25 cellular contexts compared by ENCODE assay signal in the genomic region with DNA sequence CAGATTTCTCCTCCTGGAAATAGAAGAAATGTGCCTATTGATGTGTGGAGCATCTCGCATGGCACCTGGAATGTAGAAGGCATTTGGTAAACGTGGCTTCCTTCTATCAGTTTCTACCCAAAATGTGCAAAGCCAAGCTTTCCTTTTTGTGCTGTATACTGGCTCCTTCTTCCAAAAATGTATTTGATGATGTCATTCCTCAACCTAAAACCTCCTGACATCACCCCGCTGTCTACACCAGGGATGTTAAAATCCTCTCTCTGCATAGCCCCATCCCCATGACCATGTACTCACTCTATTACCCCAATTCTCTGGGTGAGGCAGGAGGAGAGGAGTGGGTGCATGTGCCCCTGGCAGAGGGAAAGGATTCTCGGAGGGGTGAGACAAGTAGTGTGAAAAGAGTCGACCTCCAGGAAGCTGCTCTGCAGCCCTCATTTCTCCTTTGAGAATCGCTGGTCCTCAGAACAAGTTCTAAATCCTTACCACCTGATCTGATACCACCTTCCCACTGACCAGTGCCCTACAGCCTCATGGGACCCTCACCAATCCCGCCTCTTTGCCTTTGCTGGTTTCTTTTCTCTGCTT. TPM values are rescaled to one million over a fixed set of nuclear protein-coding genes. Genes with fewer than 3 reads are reported as not detected.
DNase-seq lines count a peak whose midpoint lies in the region; ATAC-seq, FAIRE-seq and TF ChIP-seq lines count a peak whose summit lies in the region.
"Had no signal": no experiment of that assay in that cellular context is flagged by ENCODE, and none has a peak within 500 bp of the region (broad histone marks: within the 10 kb centered on the region; RNA-seq: fewer than 3 reads in every experiment).

No MANE protein-coding gene starts in this region.

- H3K27me3 Mint-ChIP-seq in endodermal cell (ENCODE audit: insufficient read depth) (peaks cover 24% of the 10 kb centered on the region), osteocyte (ENCODE audit: unreplicated experiment) (peaks cover 28% of the 10 kb centered on the region), Calu3 (ENCODE audit: unreplicated experiment) (peaks cover 81% of the 10 kb centered on the region)

- H3K27ac ChIP-seq in HepG2 (ENCODE audit: extremely low read length, insufficient read depth, low read length) (no peak overlapping the region), right lobe of liver (no peak overlapping the region), endodermal cell (ENCODE audit: low read depth, low read length) (no peak overlapping the region)
- H3K27ac ChIP-seq: A549; BLaER1 treated with 17β-estradiol and CSF1 and Interleukin-3, amounts not matched to agents 10 nM and 100 nM; GM23248 had no signal

- intact Hi-C loops in HepG2 (cut with micrococcal nuclease; ENCODE audit: unreplicated experiment) (no loop called here), right lobe of liver (cut with DNase I) (no loop called here), Calu3 (cut with micrococcal nuclease; ENCODE audit: unreplicated experiment) (no loop called here)

- in situ Hi-C loops in HepG2 (cut with HindIII; ENCODE audit: extremely low pct_ligation_motif_present, low pct_unique_long_range_greater_than_20kb), result loop anchor here (25.0 kb wide), 1 partner anchor 347 kb away; no protein-coding TSS in a partner anchor

- no peak overlapping the region for H3K27ac Mint-ChIP-seq in endodermal cell
- H3K27ac Mint-ChIP-seq in osteocyte (ENCODE audit: unreplicated experiment), result no peak overlapping the region
- no peak overlapping the region for H3K27ac Mint-ChIP-seq in Calu3 (ENCODE audit: unreplicated experiment)
- H3K27ac Mint-ChIP-seq: CD4-positive, alpha-beta T cell; CD8-positive, alpha-beta memory T cell had no signal

- H4K20me1 ChIP-seq in HepG2 (ENCODE audit: insufficient read depth, low read length), result no peaks in the 10 kb centered on the region; the same call in 1 of the 2 replicates
- H4K20me1 ChIP-seq: BLaER1 treated with 17β-estradiol and CSF1 and Interleukin-3, amounts not matched to agents 10 nM and 100 nM had no signal

- H3K36me3 ChIP-seq in HepG2 (replicated peaks in 1 of 2; ENCODE audit: control insufficient read depth in 1 of 2, insufficient read depth in 2 of 2, low read length in 2 of 2), result no peaks in the 10 kb centered on the region
- no peaks in the 10 kb centered on the region for H3K36me3 ChIP-seq in right lobe of liver
- no peaks in the 10 kb centered on the region for H3K36me3 ChIP-seq in endodermal cell (ENCODE audit: control insufficient read depth, insufficient read depth, low read length)
- H3K36me3 ChIP-seq: BE2C; BLaER1 treated with 17β-estradiol and CSF1 and Interleukin-3, amounts not matched to agents 10 nM and 100 nM had no signal

- no peak for TF ChIP-seq CTCF in HepG2 (CRISPR knock-in tag; IDR thresholded peaks at IDR 0.05)
- TF ChIP-seq CTCF in right lobe of liver (IDR thresholded peaks at IDR 0.05), result no peak
- TF ChIP-seq CTCF in endodermal cell (conservative IDR thresholded peaks at IDR 0.05), result no peak
- no peak for TF ChIP-seq CTCF in osteocyte (IDR thresholded peaks at IDR 0.05)
- no peak for TF ChIP-seq CTCF in Calu3 (IDR thresholded peaks at IDR 0.05; ENCODE audit: unreplicated experiment)

- H3K9me3 ChIP-seq in HepG2 (ENCODE audit: low read length), result no peaks in the 10 kb centered on the region
- no peaks in the 10 kb centered on the region for H3K9me3 ChIP-seq in right lobe of liver
- H3K9me3 ChIP-seq in endodermal cell (ENCODE audit: control insufficient read depth, low read length), result no peaks in the 10 kb centered on the region
- H3K9me3 ChIP-seq: BE2C had no signal

- no peak overlapping the region for H3K9ac ChIP-seq in HepG2 (ENCODE audit: insufficient read depth, low read depth, low read length)
- no peak overlapping the region for H3K9ac ChIP-seq in endodermal cell (ENCODE audit: extremely low read depth, low read length, poor library complexity, severe bottlenecking)
- H3K9ac ChIP-seq: BLaER1 treated with 17β-estradiol and CSF1 and Interleukin-3, amounts not matched to agents 10 nM and 100 nM; GM23248 had no signal

- H3K36me3 Mint-ChIP-seq in endodermal cell (ENCODE audit: low read depth) (no peaks in the 10 kb centered on the region), osteocyte (ENCODE audit: unreplicated experiment) (no peaks in the 10 kb centered on the region), Calu3 (ENCODE audit: insufficient read depth, unreplicated experiment) (no peaks in the 10 kb centered on the region)
- H3K36me3 Mint-ChIP-seq: CD14-positive monocyte; CD8-positive, alpha-beta memory T cell had no signal

- H3K4me3 ChIP-seq in HepG2 (replicated peaks in 1 of 3; ENCODE audit: insufficient read depth in 1 of 3, low read depth in 2 of 3, low read length in 3 of 3) (no peak overlapping the region), right lobe of liver (no peak overlapping the region), endodermal cell (ENCODE audit: low read length) (no peak overlapping the region)
- H3K4me3 ChIP-seq: A549; BLaER1 treated with 17β-estradiol and CSF1 and Interleukin-3, amounts not matched to agents 10 nM and 100 nM; GM23248 had no signal

- H3K4me3 Mint-ChIP-seq in endodermal cell (no peak overlapping the region), osteocyte (ENCODE audit: unreplicated experiment) (no peak overlapping the region), Calu3 (ENCODE audit: low read depth, unreplicated experiment) (no peak overlapping the region)
- H3K4me3 Mint-ChIP-seq: CD14-positive monocyte; CD4-positive, alpha-beta T cell; CD8-positive, alpha-beta memory T cell had no signal

- H3K4me2 ChIP-seq in HepG2 (ENCODE audit: low read depth, low read length), result no peak overlapping the region
- H3K4me2 ChIP-seq: A549; BLaER1 treated with 17β-estradiol and CSF1 and Interleukin-3, amounts not matched to agents 10 nM and 100 nM had no signal

- TF ChIP-seq POLR2A in HepG2 (IDR thresholded peaks at IDR 0.05; ENCODE audit: insufficient read depth in 1 of 2, low read depth in 2 of 2, low read length in 2 of 2), result no peak
- no peak for TF ChIP-seq POLR2A in right lobe of liver (IDR thresholded peaks at IDR 0.05)

- H2AFZ ChIP-seq in HepG2 (ENCODE audit: low read length), result no peak overlapping the region
- H2AFZ ChIP-seq: GM23248 had no signal

- TF ChIP-seq RAD21 in HepG2 (CRISPR knock-in tag; IDR thresholded peaks at IDR 0.05), result no peak

- ATAC-seq in HepG2, result no peak
- no peak for ATAC-seq in right lobe of liver
- ATAC-seq in HG02763 (IDR thresholded peaks at IDR 0.05; ENCODE audit: unreplicated experiment), result no peak
- ATAC-seq: A549 had no signal

- H3K4me1 Mint-ChIP-seq in endodermal cell, result no peaks in the 10 kb centered on the region
- no peaks in the 10 kb centered on the region for H3K4me1 Mint-ChIP-seq in osteocyte (ENCODE audit: unreplicated experiment)
- no peaks in the 10 kb centered on the region for H3K4me1 Mint-ChIP-seq in Calu3 (ENCODE audit: low read depth, unreplicated experiment)
- H3K4me1 Mint-ChIP-seq: CD14-positive monocyte had no signal

- H3K4me1 ChIP-seq in HepG2 (ENCODE audit: insufficient read depth, low read length) (no peaks in the 10 kb centered on the region), right lobe of liver (no peaks in the 10 kb centered on the region), endodermal cell (ENCODE audit: control insufficient read depth, insufficient read depth, low read length) (no peaks in the 10 kb centered on the region)
- H3K4me1 ChIP-seq: A549; BE2C; BLaER1 treated with 17β-estradiol and CSF1 and Interleukin-3, amounts not matched to agents 10 nM and 100 nM had no signal

- TF ChIP-seq EP300 in HepG2 (IDR thresholded peaks at IDR 0.05; ENCODE audit: low read depth in 2 of 2, low read length in 2 of 2) (no peak), HepG2 (CRISPR knock-in tag; IDR thresholded peaks at IDR 0.05; ENCODE audit: borderline replicate concordance) (no peak)

- POLR2A ChIA-PET in HepG2 (lab: Yijun Ruan, JAX), result no interaction called here

- BruUV-seq in HepG2 (replicated peaks; lab: Mats Ljungman, UMichigan), result no TSS peak
- BruUV-seq in Calu3 (replicated peaks; lab: Mats Ljungman, UMichigan), result no TSS peak

- no peaks in the 10 kb centered on the region for H3K79me2 ChIP-seq in HepG2 (ENCODE audit: insufficient read depth, low read length)

- WGBS in HepG2 (ENCODE audit: low lambda C conversion rate), result 7% methylated on average over 7 of the region's 7 CpGs
- 57% methylated on average over 5 of the region's 7 CpGs for WGBS in right lobe of liver (ENCODE audit: insufficient coverage, low coverage, low lambda C conversion rate, missing lambda C conversion rate)
- WGBS in endodermal cell (ENCODE audit: insufficient coverage in 1 of 2, insufficient read length in 1 of 2), 2 experiments, result 90 to 91% methylated on average over 5 to 7 of the region's 7 CpGs

- DNase-seq in HepG2 (ENCODE audit: low spot score) (no peak), right lobe of liver (no peak), endodermal cell (peak; percentile 17), osteocyte (ENCODE audit: extremely low spot score, unreplicated experiment) (peak; percentile 59), Calu3 (no peak), RPMI8226 (no peak)
- DNase-seq: 8988T; ACHN; AML-193; BE2C; CD4-positive, alpha-beta T cell; CD8-positive, alpha-beta memory T cell; COR-L47; DMS153; DND-41; GM23248; H7; HCEC 1CT had no signal

- H3K27me3 ChIP-seq in HepG2 (ENCODE audit: control insufficient read depth in 1 of 2, insufficient read depth in 2 of 2, low read length in 2 of 2), result peaks cover 2 to 30% of the 10 kb centered on the region in 2 experiments; a peak in 3 of 5 replicates
- no peaks in the 10 kb centered on the region for H3K27me3 ChIP-seq in right lobe of liver
- peaks cover 19% of the 10 kb centered on the region for H3K27me3 ChIP-seq in endodermal cell (ENCODE audit: control insufficient read depth, insufficient read depth, low read length, poor library complexity, severe bottlenecking)
- H3K27me3 ChIP-seq: BE2C; BLaER1 treated with 17β-estradiol and CSF1 and Interleukin-3, amounts not matched to agents 10 nM and 100 nM had no signal

- no peaks in the 10 kb centered on the region for H3K9me3 Mint-ChIP-seq in endodermal cell
- H3K9me3 Mint-ChIP-seq in osteocyte (ENCODE audit: unreplicated experiment), result no peaks in the 10 kb centered on the region
- no peaks in the 10 kb centered on the region for H3K9me3 Mint-ChIP-seq in Calu3 (ENCODE audit: low read depth, unreplicated experiment)
- H3K9me3 Mint-ChIP-seq: CD4-positive, alpha-beta T cell had no signal

- CTCF ChIA-PET in HepG2 (lab: Yijun Ruan, JAX; ENCODE audit: low intra/inter-chr PET ratio, low total read pairs) (no interaction called here), Calu3 (lab: Charles Lee) (interaction anchor here (0.7 kb wide), 1 partner anchor 132 kb away, joined by 4 read pairs; no protein-coding TSS in a partner anchor)

- FAIRE-seq in HepG2 (lab: Jason Lieb, UNC), result no peak
- FAIRE-seq: A549, G401.6, GM12892, H1 had no signal

RNA-seq across cellular contexts. Expression of a gene that starts 11.7 kb away (rescaled TPM):
- 11.2 and 13.2 TPM in 2 replicates for total RNA-seq in HepG2 (2016; rRNA removed; fragmentation: Illumina TruSeq; extraction: Trizol)
- total RNA-seq in HepG2 (2016; cell fraction: cytosol; rRNA removed; fragmentation: Illumina TruSeq; extraction: Trizol; ENCODE audit: low read depth), result 3.7 and 4.1 TPM in 2 replicates
- 10.9 and 11.7 TPM in 2 replicates for total RNA-seq in HepG2 (2016; cell fraction: insoluble cytoplasmic fraction; rRNA removed; fragmentation: Illumina TruSeq; extraction: Trizol)
- total RNA-seq in HepG2 (2016; cell fraction: membrane; rRNA removed; fragmentation: Illumina TruSeq; extraction: Trizol), result 7.8 and 8.2 TPM in 2 replicates
- 13.7 and 13.9 TPM in 2 replicates for total RNA-seq in HepG2 (2016; cell fraction: nucleus; rRNA removed; fragmentation: Illumina TruSeq; extraction: Trizol)
- polyA plus RNA-seq in HepG2 (2011; rRNA removed), result 23.7 and 24.4 TPM in 2 replicates
- polyA plus RNA-seq in HepG2 (2011; cell fraction: cytosol; rRNA removed), result 23.9 and 24.1 TPM in 2 replicates
- polyA plus RNA-seq in HepG2 (2011; cell fraction: nucleus; rRNA removed), result 26.0 and 30.0 TPM in 2 replicates
- 27.4 and 34.1 TPM in 2 replicates for polyA plus RNA-seq in HepG2 (2012)
- polyA plus RNA-seq in HepG2 (2016; cell fraction: cytosol; fragmentation: Illumina TruSeq; extraction: Trizol; ENCODE audit: low read depth), result 9.0 and 10.1 TPM in 2 replicates
- polyA plus RNA-seq in HepG2 (2016; cell fraction: insoluble cytoplasmic fraction; fragmentation: Illumina TruSeq; extraction: Trizol; ENCODE audit: low read depth), result 34.9 and 37.5 TPM in 2 replicates
- polyA plus RNA-seq in HepG2 (2016; cell fraction: membrane; fragmentation: Illumina TruSeq; extraction: Trizol; ENCODE audit: low read depth), result 10.9 and 13.7 TPM in 2 replicates
- 25.8 and 28.5 TPM in 2 replicates for polyA plus RNA-seq in HepG2 (2016; cell fraction: nucleus; fragmentation: Illumina TruSeq; extraction: Trizol; ENCODE audit: insufficient read depth, low read depth)
- polyA minus RNA-seq in HepG2 (2011; rRNA and poly(A)+ RNA removed; ENCODE audit: low replicate concordance), result 7.4 and 12.3 TPM in 2 replicates
- 5.0 and 5.5 TPM in 2 replicates for polyA minus RNA-seq in HepG2 (2011; cell fraction: cytosol; rRNA and poly(A)+ RNA removed)
- 31.8 and 34.8 TPM in 2 replicates for polyA minus RNA-seq in HepG2 (2011; cell fraction: nucleus; rRNA and poly(A)+ RNA removed)
- total RNA-seq in right lobe of liver, result 10 to 100 TPM in 4 of 6 experiments, 1 to 10 TPM in 2; 9.3 to 15.4 (median 12.7) TPM
- 10 to 100 TPM; 22.1 to 28.6 TPM for total RNA-seq in endodermal cell
- polyA plus RNA-seq in endodermal cell (2013, experiment 1 of 2), result 32.9 TPM
- polyA plus RNA-seq in endodermal cell (2013, experiment 2 of 2), result 28.4 TPM
- 28.2 and 31.0 TPM in 2 replicates for total RNA-seq in osteocyte
- total RNA-seq in Calu3 (2022), result 33.6 and 39.9 TPM in 2 replicates

RNA-seq across cellular contexts. Expression of a gene that starts 58.6 kb away (rescaled TPM):
- total RNA-seq in HepG2 (2016; rRNA removed; fragmentation: Illumina TruSeq; extraction: Trizol) (not detected in 2 replicates), right lobe of liver (under 1 TPM; 0.20 to 0.74 (median 0.54) TPM), endodermal cell (under 1 TPM in 1 of 2 donors, not detected in 1; 0.11 TPM), osteocyte (not detected in 2 replicates), Calu3 (2022) (not detected in 2 replicates)
- not detected in 2 replicates for total RNA-seq in HepG2 (2016; cell fraction: cytosol; rRNA removed; fragmentation: Illumina TruSeq; extraction: Trizol; ENCODE audit: low read depth)
- total RNA-seq in HepG2 (2016; cell fraction: insoluble cytoplasmic fraction; rRNA removed; fragmentation: Illumina TruSeq; extraction: Trizol), result not detected in 2 replicates
- total RNA-seq in HepG2 (2016; cell fraction: membrane; rRNA removed; fragmentation: Illumina TruSeq; extraction: Trizol), result not detected in 2 replicates
- not detected in 2 replicates for total RNA-seq in HepG2 (2016; cell fraction: nucleus; rRNA removed; fragmentation: Illumina TruSeq; extraction: Trizol)
- not detected in 2 replicates for polyA plus RNA-seq in HepG2 (2011; rRNA removed)
- not detected in 2 replicates for polyA plus RNA-seq in HepG2 (2011; cell fraction: cytosol; rRNA removed)
- not detected in 2 replicates for polyA plus RNA-seq in HepG2 (2011; cell fraction: nucleus; rRNA removed)
- polyA plus RNA-seq in HepG2 (2012), result not detected in 2 replicates
- polyA plus RNA-seq in HepG2 (2016; cell fraction: cytosol; fragmentation: Illumina TruSeq; extraction: Trizol; ENCODE audit: low read depth), result not detected in 2 replicates
- not detected in 2 replicates for polyA plus RNA-seq in HepG2 (2016; cell fraction: insoluble cytoplasmic fraction; fragmentation: Illumina TruSeq; extraction: Trizol; ENCODE audit: low read depth)
- polyA plus RNA-seq in HepG2 (2016; cell fraction: membrane; fragmentation: Illumina TruSeq; extraction: Trizol; ENCODE audit: low read depth), result not detected in 2 replicates
- not detected in 2 replicates for polyA plus RNA-seq in HepG2 (2016; cell fraction: nucleus; fragmentation: Illumina TruSeq; extraction: Trizol; ENCODE audit: insufficient read depth, low read depth)
- not detected in 2 replicates for polyA minus RNA-seq in HepG2 (2011; rRNA and poly(A)+ RNA removed; ENCODE audit: low replicate concordance)
- not detected in 2 replicates for polyA minus RNA-seq in HepG2 (2011; cell fraction: cytosol; rRNA and poly(A)+ RNA removed)
- polyA minus RNA-seq in HepG2 (2011; cell fraction: nucleus; rRNA and poly(A)+ RNA removed), result not detected in 2 replicates
- polyA plus RNA-seq in endodermal cell (2013, experiment 1 of 2), result 5.6 TPM
- 5.7 TPM for polyA plus RNA-seq in endodermal cell (2013, experiment 2 of 2)
- total RNA-seq: CD8-positive, alpha-beta memory T cell; GM23248 had no signal
- polyA plus RNA-seq: CD14-positive monocyte; CD8-positive, alpha-beta memory T cell; GM23248 had no signal

Comparison
In these comparisons a context has a peak if more than half of its experiments do, and no peak if none do; other contexts are left out.
1. DNase-seq: peak in endodermal cell (single experiment) and osteocyte (single experiment); none in HepG2 (single experiment), right lobe of liver (0 of 3), Calu3 (single experiment) and RPMI8226 (single experiment).